In genomic region chr10:33390046-33390445, GRCh38 we compare ENCODE assay signal across 26 cellular contexts.
"Had no signal": no experiment of that assay in that cellular context is flagged by ENCODE, and none has a peak within 500 bp of the region (broad histone marks: within the 10 kb centered on the region; RNA-seq: fewer than 3 reads in every experiment).

No MANE protein-coding gene starts in this region.

- H3K4me3 ChIP-seq: adrenal gland, breast epithelium had no signal

- H3K27me3 ChIP-seq: adrenal gland, breast epithelium had no signal

- DNase-seq: activated CD4-positive, alpha-beta T cell treated with anti-CD3 and anti-CD28 coated beads for 48 hours; activated CD4-positive, alpha-beta T cell treated with anti-CD3 and anti-CD28 coated beads, Interleukin-2, amount 50 U/mL, for 4 hours; activated CD4-positive, CD25-positive, alpha-beta regulatory T cell treated with anti-CD3 and anti-CD28 coated beads, Interleukin-2, amount 50 U/mL, for 72 hours; activated CD8-positive, alpha-beta memory T cell treated with anti-CD3 and anti-CD28 coated beads, Interleukin-2, amount 50 U/mL, for 48 hours; activated CD8-positive, alpha-beta T cell treated with anti-CD3 and anti-CD28 coated beads, Interleukin-2, amount 10 ng/mL, durations not matched to agents 7 days and 5 days; activated naive CD4-positive, alpha-beta T cell treated with anti-CD3 and anti-CD28 coated beads, Interleukin-2, amount 50 U/mL, for 16 hours; activated naive CD8-positive, alpha-beta T cell treated with anti-CD3 and anti-CD28 coated beads, Interleukin-2, amount 10 ng/mL, durations not matched to agents 7 days and 5 days; activated T-cell treated with anti-CD3 and anti-CD28 coated beads, Interleukin-2, amount 50 U/mL, for 1 hour; adrenal gland; aorta; central memory CD4-positive, alpha-beta T cell; KG1; NCI-H1092; NCI-H1417; NCI-H1930; NCI-H2107; NCI-H2171 treated with DMSO at 0.1 percent for 48 hours; NCI-H226; NCI-H526; NCI-H82; SHP77 treated with DMSO at 0.1 percent for 48 hours; T-helper 17 cell; T-helper 9 cell had no signal

- H3K9me3 ChIP-seq: adrenal gland, breast epithelium had no signal

- ATAC-seq: activated CD8-positive, alpha-beta T cell treated with anti-CD3 and anti-CD28 coated beads, Interleukin-2, amount 10 ng/mL, durations not matched to agents 7 days and 5 days; T-helper 17 cell; WTC11 had no signal

- H3K4me1 ChIP-seq: adrenal gland, breast epithelium had no signal

- FAIRE-seq: RCC 7860 had no signal

- H3K36me3 ChIP-seq: adrenal gland, breast epithelium had no signal

- H3K27ac ChIP-seq: adrenal gland, breast epithelium had no signal
